In the genomic region with DNA sequence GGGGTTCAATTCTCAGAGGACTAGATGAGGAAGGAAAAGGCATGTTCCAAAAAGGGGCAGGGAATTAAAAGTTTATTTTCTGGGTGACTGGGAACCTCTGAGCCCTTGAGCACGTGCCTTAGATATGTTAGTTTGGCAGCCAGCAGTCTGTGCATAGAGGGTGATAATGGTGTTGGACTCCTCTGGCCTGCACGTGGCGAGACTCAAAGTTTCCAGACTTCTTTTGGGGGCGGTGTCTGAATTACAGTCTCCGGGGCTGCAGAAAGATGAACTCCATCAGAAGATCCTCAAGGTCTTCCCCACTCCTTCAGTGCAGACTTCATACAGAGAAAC, we compare ENCODE assay signal across 8 cellular contexts. TPM values are rescaled to one million over a fixed set of nuclear protein-coding genes. Genes with fewer than 3 reads are reported as not detected.
A peak's percentile ranks its signal among the peaks of the same experiment; 100 is the strongest.
DNase-seq lines count a peak whose midpoint lies in the region; ATAC-seq and TF ChIP-seq lines count a peak whose summit lies in the region.

No MANE protein-coding gene starts in this region.

- peak overlapping the region; percentile 66 for H3K27ac Mint-ChIP-seq in activated CD4-positive, alpha-beta T cell treated with anti-CD3 and anti-CD28 coated beads, Interleukin-2, amount 10 ng/mL, durations not matched to agents 24 days and 14 days
- peak overlapping the region; percentile 33 for H3K27ac Mint-ChIP-seq in glutamatergic neuron (ENCODE audit: unreplicated experiment)

- DNase-seq in activated CD8-positive, alpha-beta memory T cell treated with anti-CD3 and anti-CD28 coated beads, Interleukin-2, amount 50 U/mL, for 4 hours, result peak; percentile 43
- no peak for DNase-seq in activated CD8-positive, alpha-beta memory T cell treated with anti-CD3 and anti-CD28 coated beads, Interleukin-2, amount 50 U/mL, for 48 hours
- peak; percentile 60 for DNase-seq in activated CD4-positive, alpha-beta T cell treated with anti-CD3 and anti-CD28 coated beads, Interleukin-2, amount 10 ng/mL, durations not matched to agents 24 days and 14 days
- DNase-seq in glutamatergic neuron (no peak), retinal pigment epithelial cell (ENCODE audit: low read depth) (no peak), Ammon's horn (ENCODE audit: low spot score) (no peak)

- H3K4me3 Mint-ChIP-seq in activated CD4-positive, alpha-beta T cell treated with anti-CD3 and anti-CD28 coated beads, Interleukin-2, amount 10 ng/mL, durations not matched to agents 24 days and 14 days, result peak overlapping the region; percentile 80
- peak overlapping the region; percentile 82 for H3K4me3 Mint-ChIP-seq in glutamatergic neuron (ENCODE audit: unreplicated experiment)

- H3K4me1 Mint-ChIP-seq in activated CD4-positive, alpha-beta T cell treated with anti-CD3 and anti-CD28 coated beads, Interleukin-2, amount 10 ng/mL, durations not matched to agents 24 days and 14 days, result peaks cover 8% of the 10 kb centered on the region
- H3K4me1 Mint-ChIP-seq in glutamatergic neuron (ENCODE audit: low read depth, unreplicated experiment), result peaks cover 13% of the 10 kb centered on the region

- peak overlapping the region; percentile 70 for H3K4me3 ChIP-seq in retinal pigment epithelial cell (ENCODE audit: low read length)

- ATAC-seq in HG02938 (IDR thresholded peaks at IDR 0.05; ENCODE audit: unreplicated experiment) (no peak), GM21528 (IDR thresholded peaks at IDR 0.05; ENCODE audit: low FRiP score, unreplicated experiment) (no peak)

- intact Hi-C loops in activated CD4-positive, alpha-beta T cell treated with anti-CD3 and anti-CD28 coated beads, Interleukin-2, amount 10 ng/mL, durations not matched to agents 24 days and 14 days (cut with micrococcal nuclease), result loop anchor here (2.0 kb wide), 1 partner anchor 964 kb away; the partner anchor contains the start of gene PITPNB

- TF ChIP-seq CTCF in glutamatergic neuron (IDR thresholded peaks at IDR 0.05; ENCODE audit: partially characterized antibody, unreplicated experiment), result no peak
- TF ChIP-seq CTCF in retinal pigment epithelial cell (conservative IDR thresholded peaks at IDR 0.05; ENCODE audit: low read depth, low read length), result no peak

- peaks cover 61% of the 10 kb centered on the region for H3K27me3 Mint-ChIP-seq in activated CD4-positive, alpha-beta T cell treated with anti-CD3 and anti-CD28 coated beads, Interleukin-2, amount 10 ng/mL, durations not matched to agents 24 days and 14 days
- peaks cover 2% of the 10 kb centered on the region for H3K27me3 Mint-ChIP-seq in glutamatergic neuron (ENCODE audit: unreplicated experiment)

- no peaks in the 10 kb centered on the region for H3K9me3 Mint-ChIP-seq in activated CD4-positive, alpha-beta T cell treated with anti-CD3 and anti-CD28 coated beads, Interleukin-2, amount 10 ng/mL, durations not matched to agents 24 days and 14 days
- peaks cover 2% of the 10 kb centered on the region for H3K9me3 Mint-ChIP-seq in glutamatergic neuron (ENCODE audit: unreplicated experiment)

- H3K36me3 Mint-ChIP-seq in activated CD4-positive, alpha-beta T cell treated with anti-CD3 and anti-CD28 coated beads, Interleukin-2, amount 10 ng/mL, durations not matched to agents 24 days and 14 days (ENCODE audit: low read depth), result no peaks in the 10 kb centered on the region
- H3K36me3 Mint-ChIP-seq in glutamatergic neuron (ENCODE audit: unreplicated experiment), result no peaks in the 10 kb centered on the region

RNA-seq across cellular contexts. Expression of gene ZNRF3, which starts 0.9 kb away (rescaled TPM):
- total RNA-seq in activated CD4-positive, alpha-beta T cell treated with anti-CD3 and anti-CD28 coated beads, Interleukin-2, amount 10 ng/mL, durations not matched to agents 24 days and 14 days, result 2.0 and 2.3 TPM in 2 replicates
- 8.3 TPM for total RNA-seq in glutamatergic neuron (ENCODE audit: unreplicated experiment)

Comparison
In these comparisons a context has a peak if more than half of its experiments do, and no peak if none do; other contexts are left out.
1. DNase-seq: peak in activated CD8-positive, alpha-beta memory T cell treated with anti-CD3 and anti-CD28 coated beads, Interleukin-2, amount 50 U/mL, for 4 hours (single experiment) and activated CD4-positive, alpha-beta T cell treated with anti-CD3 and anti-CD28 coated beads, Interleukin-2, amount 10 ng/mL, durations not matched to agents 24 days and 14 days (single experiment); none in activated CD8-positive, alpha-beta memory T cell treated with anti-CD3 and anti-CD28 coated beads, Interleukin-2, amount 50 U/mL, for 48 hours (single experiment), glutamatergic neuron (single experiment), retinal pigment epithelial cell (single experiment) and Ammon's horn (single experiment).